In genomic region chr9:91159664-91160121, GRCh38 we compare ENCODE assay signal across 14 cellular contexts.
DNase-seq lines count a peak whose midpoint lies in the region; ATAC-seq, FAIRE-seq and TF ChIP-seq lines count a peak whose summit lies in the region.
"Had no signal": no experiment of that assay in that cellular context is flagged by ENCODE, and none has a peak within 500 bp of the region (broad histone marks: within the 10 kb centered on the region; RNA-seq: fewer than 3 reads in every experiment).

No MANE protein-coding gene starts in this region.

- ATAC-seq in right lobe of liver = peak; percentile 47 to 65 (median 49)
- ATAC-seq in HepG2 = no peak
- ATAC-seq in left cardiac atrium = peak; percentile 56 to 77
- ATAC-seq in pancreas = peak; percentile 33 to 75 (median 61)
- ATAC-seq in GM19328 (IDR thresholded peaks at IDR 0.05; ENCODE audit: unreplicated experiment) = no peak
- no peak for ATAC-seq in HG02970 (IDR thresholded peaks at IDR 0.05; ENCODE audit: low FRiP score, unreplicated experiment)
- no peak for ATAC-seq in HG03159 (IDR thresholded peaks at IDR 0.05; ENCODE audit: unreplicated experiment)

- intact Hi-C loops in right lobe of liver (cut with DNase I) (no loop called here), HepG2 (cut with micrococcal nuclease; ENCODE audit: unreplicated experiment) (no loop called here), left cardiac atrium (cut with DNase I) (no loop called here), pancreas (cut with DNase I) (loop anchor here in 1 of 3 donors (10.0 kb wide), 1 partner anchor 125 kb away; no protein-coding TSS in a partner anchor)

- no peak overlapping the region for H3K4me3 ChIP-seq in right lobe of liver
- H3K4me3 ChIP-seq in HepG2 (replicated peaks in 1 of 3; ENCODE audit: insufficient read depth in 1 of 3, low read depth in 2 of 3, low read length in 3 of 3) = no peak overlapping the region
- H3K4me3 ChIP-seq in pancreas = peak overlapping the region in 1 of 4 donors; percentile 18
- H3K4me3 ChIP-seq: PC-9 had no signal

- no peaks in the 10 kb centered on the region for H3K27me3 ChIP-seq in right lobe of liver
- no peaks in the 10 kb centered on the region for H3K27me3 ChIP-seq in HepG2 (ENCODE audit: control insufficient read depth in 1 of 2, insufficient read depth in 2 of 2, low read length in 2 of 2)
- H3K27me3 ChIP-seq in pancreas = no peaks in the 10 kb centered on the region

- no peak overlapping the region for H2AFZ ChIP-seq in HepG2 (ENCODE audit: low read length)
- H2AFZ ChIP-seq: parathyroid adenoma, PC-9 had no signal

- H3K4me1 ChIP-seq in right lobe of liver (no peaks in the 10 kb centered on the region), HepG2 (ENCODE audit: insufficient read depth, low read length) (peaks cover 24% of the 10 kb centered on the region), pancreas (no peaks in the 10 kb centered on the region)
- H3K4me1 ChIP-seq: parathyroid adenoma had no signal

- no peak overlapping the region for H3K27ac ChIP-seq in right lobe of liver
- H3K27ac ChIP-seq in HepG2 (ENCODE audit: extremely low read length, insufficient read depth, low read length) = no peak overlapping the region
- no peak overlapping the region for H3K27ac ChIP-seq in pancreas
- H3K27ac ChIP-seq: parathyroid adenoma, PC-9 had no signal

- no TSS peak for BruUV-seq in HepG2 (replicated peaks; lab: Mats Ljungman, UMichigan)

- H3K9ac ChIP-seq in HepG2 (ENCODE audit: insufficient read depth, low read depth, low read length) = no peak overlapping the region
- H3K9ac ChIP-seq: parathyroid adenoma had no signal

- in situ Hi-C loops in HepG2 (cut with HindIII; ENCODE audit: extremely low pct_ligation_motif_present, low pct_unique_long_range_greater_than_20kb) = no loop called here

- no peak for TF ChIP-seq RAD21 in HepG2 (CRISPR knock-in tag; IDR thresholded peaks at IDR 0.05)

- H3K36me3 ChIP-seq in right lobe of liver (no peaks in the 10 kb centered on the region), HepG2 (replicated peaks in 1 of 2; ENCODE audit: control insufficient read depth in 1 of 2, insufficient read depth in 2 of 2, low read length in 2 of 2) (no peaks in the 10 kb centered on the region), pancreas (no peaks in the 10 kb centered on the region)

- CTCF ChIA-PET in HepG2 (lab: Yijun Ruan, JAX; ENCODE audit: low intra/inter-chr PET ratio, low total read pairs) = no interaction called here

- WGBS in right lobe of liver (ENCODE audit: insufficient coverage, low coverage, low lambda C conversion rate, missing lambda C conversion rate) = 57% methylated on average over 12 of the region's 27 CpGs
- 91% methylated on average over 27 of the region's 27 CpGs for WGBS in HepG2 (ENCODE audit: low lambda C conversion rate)
- 36 to 52% methylated on average over 27 of the region's 27 CpGs for WGBS in pancreas, 2 donors

- no peak for TF ChIP-seq POLR2A in right lobe of liver (IDR thresholded peaks at IDR 0.05)
- TF ChIP-seq POLR2A in HepG2 (IDR thresholded peaks at IDR 0.05; ENCODE audit: insufficient read depth in 1 of 2, low read depth in 2 of 2, low read length in 2 of 2) = no peak

- no peaks in the 10 kb centered on the region for H3K79me2 ChIP-seq in HepG2 (ENCODE audit: insufficient read depth, low read length)
- H3K79me2 ChIP-seq: parathyroid adenoma had no signal

- DNase-seq in right lobe of liver (no peak), HepG2 (ENCODE audit: low spot score) (no peak), left cardiac atrium (peak; percentile 79), pancreas (peak in 4 of 6 donors; percentile 32 to 66 (median 54)), DMS 273 (lab: John Stamatoyannopoulos, UW; ENCODE audit: unreplicated experiment) (no peak)
- DNase-seq: activated CD4-positive, CD25-positive, alpha-beta regulatory T cell; GF-D8; NCI-H2107; PC-9 had no signal

- TF ChIP-seq EP300 in HepG2 (IDR thresholded peaks at IDR 0.05; ENCODE audit: low read depth in 2 of 2, low read length in 2 of 2) (no peak), HepG2 (CRISPR knock-in tag; IDR thresholded peaks at IDR 0.05; ENCODE audit: borderline replicate concordance) (no peak)

- POLR2A ChIA-PET in HepG2 (lab: Yijun Ruan, JAX) = no interaction called here

- no peak overlapping the region for H3K4me2 ChIP-seq in HepG2 (ENCODE audit: low read depth, low read length)
- H3K4me2 ChIP-seq: PC-9 had no signal

- FAIRE-seq in HepG2 (lab: Jason Lieb, UNC) (no peak), pancreas (lab: Jason Lieb, UNC) (no peak)
- FAIRE-seq: endometrium had no signal

- H4K20me1 ChIP-seq in HepG2 (ENCODE audit: insufficient read depth, low read length) = no peaks in the 10 kb centered on the region

- TF ChIP-seq CTCF in right lobe of liver (IDR thresholded peaks at IDR 0.05) (no peak), HepG2 (CRISPR knock-in tag; IDR thresholded peaks at IDR 0.05) (no peak), pancreas (IDR thresholded peaks at IDR 0.05) (no peak)

- H3K9me3 ChIP-seq in right lobe of liver (no peaks in the 10 kb centered on the region), HepG2 (ENCODE audit: low read length) (no peaks in the 10 kb centered on the region), pancreas (no peaks in the 10 kb centered on the region)

TF ChIP-seq in HepG2, 621 proteins besides CTCF, POLR2A, EP300 and RAD21:
- no peak for TF ChIP-seq PHF8 (CRISPR knock-in tag; IDR thresholded peaks at IDR 0.05)
- TF ChIP-seq MAZ (IDR thresholded peaks at IDR 0.05; ENCODE audit: borderline replicate concordance, low read depth, low read length) = no peak
- TF ChIP-seq MAZ (CRISPR knock-in tag; IDR thresholded peaks at IDR 0.05; ENCODE audit: low read depth) = no peak
- TF ChIP-seq RBFOX2 (IDR thresholded peaks at IDR 0.05; ENCODE audit: low read depth, low read length) = no peak
- no peak for TF ChIP-seq ZNF605 (CRISPR knock-in tag; IDR thresholded peaks at IDR 0.05)
- TF ChIP-seq ZSCAN29 (CRISPR knock-in tag; conservative IDR thresholded peaks at IDR 0.05) = no peak
- TF ChIP-seq, protein P1, sequence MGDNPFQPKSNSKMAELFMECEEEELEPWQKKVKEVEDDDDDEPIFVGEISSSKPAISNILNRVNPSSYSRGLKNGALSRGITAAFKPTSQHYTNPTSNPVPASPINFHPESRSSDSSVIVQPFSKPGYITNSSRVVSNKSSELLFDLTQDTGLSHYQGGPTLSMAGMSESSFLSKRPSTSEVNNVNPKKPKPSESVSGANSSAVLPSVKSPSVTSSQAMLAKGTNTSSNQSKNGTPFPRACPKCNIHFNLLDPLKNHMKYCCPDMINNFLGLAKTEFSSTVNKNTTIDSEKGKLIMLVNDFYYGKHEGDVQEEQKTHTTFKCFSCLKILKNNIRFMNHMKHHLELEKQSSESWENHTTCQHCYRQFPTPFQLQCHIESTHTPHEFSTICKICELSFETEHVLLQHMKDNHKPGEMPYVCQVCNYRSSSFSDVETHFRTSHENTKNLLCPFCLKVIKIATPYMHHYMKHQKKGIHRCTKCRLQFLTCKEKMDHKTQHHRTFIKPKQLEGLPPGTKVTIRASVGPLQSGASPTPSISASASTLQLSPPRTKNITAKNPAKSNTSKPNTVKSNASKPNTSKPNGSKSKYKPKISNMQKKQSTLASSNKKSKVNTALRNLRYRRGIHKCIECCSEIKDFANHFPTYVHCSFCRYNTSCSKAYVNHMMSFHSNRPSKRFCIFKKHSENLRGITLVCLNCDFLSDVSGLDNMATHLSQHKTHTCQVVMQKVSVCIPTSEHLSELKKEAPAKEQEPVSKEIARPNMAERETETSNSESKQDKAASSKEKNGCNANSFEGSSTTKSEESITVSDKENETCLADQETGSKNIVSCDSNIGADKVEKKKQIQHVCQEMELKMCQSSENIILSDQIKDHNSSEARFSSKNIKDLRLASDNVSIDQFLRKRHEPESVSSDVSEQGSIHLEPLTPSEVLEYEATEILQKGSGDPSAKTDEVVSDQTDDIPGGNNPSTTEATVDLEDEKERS (CRISPR knock-in tag; IDR thresholded peaks at IDR 0.05) = no peak
- no peak for TF ChIP-seq SIN3A (IDR thresholded peaks at IDR 0.05; ENCODE audit: borderline replicate concordance, low read depth, low read length)
- TF ChIP-seq GABPB1 (CRISPR knock-in tag; IDR thresholded peaks at IDR 0.05) = no peak
TF ChIP-seq in HepG2: peak in this region for 0.

Comparison
In these comparisons a context has a peak if more than half of its experiments do, and no peak if none do; other contexts are left out.
1. ATAC-seq: peak in right lobe of liver (4 of 4), left cardiac atrium (2 of 2) and pancreas (4 of 4); none in HepG2 (single experiment), GM19328 (single experiment), HG02970 (single experiment) and HG03159 (single experiment).
2. DNase-seq: peak in left cardiac atrium (single experiment) and pancreas (4 of 6); none in right lobe of liver (0 of 3), HepG2 (single experiment) and DMS 273 (single experiment).